In genomic region chr10:110892602-110893001, GRCh38 we compare ENCODE assay signal across 2 cellular contexts.
TF ChIP-seq lines count a peak whose summit lies in the region.

No MANE protein-coding gene starts in this region.

TF ChIP-seq in IMR-90, 13 proteins besides CTCF, POLR2A, EP300 and RAD21:
- TF ChIP-seq MAZ (IDR thresholded peaks at IDR 0.05; ENCODE audit: borderline replicate concordance, low read depth, low read length) (no peak), RCOR1 (IDR thresholded peaks at IDR 0.05; ENCODE audit: insufficient replicate concordance, low read length) (no peak), ELK1 (IDR thresholded peaks at IDR 0.05; ENCODE audit: borderline replicate concordance, low read depth, low read length) (no peak), RFX5 (IDR thresholded peaks at IDR 0.05; ENCODE audit: low read depth, low read length) (no peak), SMC3 (IDR thresholded peaks at IDR 0.05; ENCODE audit: low read depth, low read length) (no peak), FOS (IDR thresholded peaks at IDR 0.05; ENCODE audit: low read depth, low read length) (no peak), CHD1 (IDR thresholded peaks at IDR 0.05; ENCODE audit: low read depth, low read length) (no peak), BHLHE40 (IDR thresholded peaks at IDR 0.05; ENCODE audit: low read depth, low read length) (no peak), USF2 (IDR thresholded peaks at IDR 0.05; ENCODE audit: low read depth, low read length) (no peak), MAFK (IDR thresholded peaks at IDR 0.05; ENCODE audit: low read depth, low read length) (no peak), MXI1 (IDR thresholded peaks at IDR 0.05; ENCODE audit: borderline replicate concordance, low read depth, low read length) (no peak), NFE2L2 (IDR thresholded peaks at IDR 0.05; ENCODE audit: low read depth, low read length) (no peak), CEBPB (IDR thresholded peaks at IDR 0.05; ENCODE audit: low read depth, low read length) (no peak)
TF ChIP-seq in IMR-90: peak in this region for 0.

TF ChIP-seq in K562, 482 proteins besides CTCF, POLR2A, EP300 and RAD21:
- TF ChIP-seq MCM5 (IDR thresholded peaks at IDR 0.05; ENCODE audit: low read depth): no peak
- TF ChIP-seq HDAC8 (tag; IDR thresholded peaks at IDR 0.05): no peak
- no peak for TF ChIP-seq ZNF586 (CRISPR knock-in tag; conservative IDR thresholded peaks at IDR 0.05)
- no peak for TF ChIP-seq CAMTA2 (CRISPR knock-in tag; conservative IDR thresholded peaks at IDR 0.05)
- TF ChIP-seq PHF21A (IDR thresholded peaks at IDR 0.05; ENCODE audit: borderline replicate concordance, low read depth): no peak
- TF ChIP-seq PTTG1 (tag; IDR thresholded peaks at IDR 0.05; ENCODE audit: low read depth): no peak
- TF ChIP-seq RNF219 (CRISPR knock-in tag; IDR thresholded peaks at IDR 0.05): no peak
- no peak for TF ChIP-seq SNAPC5 (CRISPR knock-in tag; IDR thresholded peaks at IDR 0.05)
- TF ChIP-seq SMARCA5 (IDR thresholded peaks at IDR 0.05): no peak
- no peak for TF ChIP-seq RFX7 (CRISPR knock-in tag; IDR thresholded peaks at IDR 0.05)
- TF ChIP-seq MECOM (CRISPR knock-in tag; IDR thresholded peaks at IDR 0.05): no peak
- TF ChIP-seq EWSR1 (IDR thresholded peaks at IDR 0.05; ENCODE audit: borderline replicate concordance, low read depth, partially characterized antibody): no peak
- no peak for TF ChIP-seq ZNF639 (CRISPR knock-in tag; conservative IDR thresholded peaks at IDR 0.05 in 1 of 2, IDR thresholded peaks at IDR 0.05 in 1 of 2)
- no peak for TF ChIP-seq NFE2 (IDR thresholded peaks at IDR 0.05; ENCODE audit: low read depth)
- no peak for TF ChIP-seq SRSF3 (IDR thresholded peaks at IDR 0.05; ENCODE audit: insufficient read depth, low read length)
- TF ChIP-seq ZNF696 (CRISPR knock-in tag; conservative IDR thresholded peaks at IDR 0.05): no peak
- TF ChIP-seq ZNF785 (CRISPR knock-in tag; IDR thresholded peaks at IDR 0.05): no peak
- no peak for TF ChIP-seq STAT5A (IDR thresholded peaks at IDR 0.05; ENCODE audit: borderline replicate concordance, low read length)
